Comparison of ENCODE assay signal across 25 cellular contexts in genomic region chr16:88084881-88085280, GRCh38.
DNase-seq lines count a peak whose midpoint lies in the region; ATAC-seq and TF ChIP-seq lines count a peak whose summit lies in the region.
"Had no signal": no experiment of that assay in that cellular context is flagged by ENCODE, and none has a peak within 500 bp of the region (broad histone marks: within the 10 kb centered on the region; RNA-seq: fewer than 3 reads in every experiment).

No MANE protein-coding gene starts in this region.

- H3K27ac ChIP-seq in GM23338 (ENCODE audit: low read depth): no peak overlapping the region
- H3K27ac ChIP-seq: brain microvascular endothelial cell, colonic mucosa, hepatocyte, psoas muscle had no signal

- H3K4me1 ChIP-seq in GM23338 (ENCODE audit: insufficient read depth): no peaks in the 10 kb centered on the region
- H3K4me1 ChIP-seq: colonic mucosa, psoas muscle had no signal

- H3K9me2 ChIP-seq in GM23338 (ENCODE audit: insufficient read depth): no peaks in the 10 kb centered on the region

- peaks cover 6% of the 10 kb centered on the region for H3K27me3 Mint-ChIP-seq in GM23338 (ENCODE audit: insufficient read depth, low read depth, poor library complexity)
- H3K27me3 Mint-ChIP-seq: activated naive CD8-positive, alpha-beta T cell treated with anti-CD3 and anti-CD28 coated beads, Interleukin-2, amount 50 U/mL, for 24 hours; CD4-positive, alpha-beta memory T cell had no signal

- H3K4me3 ChIP-seq in fibroblast of mammary gland (ENCODE audit: control insufficient read depth, low read depth, low read length): no peak overlapping the region
- no peak overlapping the region for H3K4me3 ChIP-seq in retinal pigment epithelial cell (ENCODE audit: low read length)
- no peak overlapping the region for H3K4me3 ChIP-seq in GM23338
- H3K4me3 ChIP-seq: colonic mucosa, hepatocyte, psoas muscle, suprapubic skin had no signal

- H3K4me2 ChIP-seq in GM23338: no peak overlapping the region
- H3K4me2 ChIP-seq: hepatocyte had no signal

- 0 out of 3 replicates have a peak, but pooled peaks cover 2% of the 10 kb centered on the region for H3K9me3 Mint-ChIP-seq in GM23338
- H3K9me3 Mint-ChIP-seq: activated naive CD8-positive, alpha-beta T cell treated with anti-CD3 and anti-CD28 coated beads, Interleukin-2, amount 50 U/mL, for 24 hours; CD4-positive, alpha-beta memory T cell; stimulated activated effector memory CD8-positive, alpha-beta T cell treated with anti-CD3 and anti-CD28 coated beads, Interleukin-12 subunit alpha, Interleukin-12 subunit beta, amount 100 ng/mL, for 72 hours had no signal

- H2AFZ ChIP-seq in GM23338: no peak overlapping the region
- H2AFZ ChIP-seq: hepatocyte had no signal

- no peak for TF ChIP-seq CTCF in fibroblast of mammary gland (conservative IDR thresholded peaks at IDR 0.05; ENCODE audit: control insufficient read depth, insufficient read depth, low read depth, low read length)
- TF ChIP-seq CTCF in retinal pigment epithelial cell (conservative IDR thresholded peaks at IDR 0.05; ENCODE audit: low read depth, low read length): no peak
- no peak for TF ChIP-seq CTCF in GM23338 (conservative IDR thresholded peaks at IDR 0.05; ENCODE audit: low read depth in 2 of 2)

- no peaks in the 10 kb centered on the region for H3K4me1 Mint-ChIP-seq in GM23338
- H3K4me1 Mint-ChIP-seq: activated naive CD8-positive, alpha-beta T cell treated with anti-CD3 and anti-CD28 coated beads, Interleukin-2, amount 50 U/mL, for 24 hours; endodermal cell; neural crest cell; stimulated activated effector memory CD8-positive, alpha-beta T cell treated with anti-CD3 and anti-CD28 coated beads, Interleukin-12 subunit alpha, Interleukin-12 subunit beta, amount 100 ng/mL, for 72 hours; WTC11 had no signal

- H3F3A ChIP-seq in GM23338 (replicated peaks; ENCODE audit: low read depth): no peaks in the 10 kb centered on the region

- H3K36me3 Mint-ChIP-seq in GM23338 (ENCODE audit: low read depth): peaks cover 9% of the 10 kb centered on the region; the same call in 2 of the 3 replicates

- no peaks in the 10 kb centered on the region for H3K27me3 ChIP-seq in GM23338 (ENCODE audit: insufficient read depth)
- H3K27me3 ChIP-seq: colonic mucosa, hepatocyte had no signal

- no peaks in the 10 kb centered on the region for H3K36me3 ChIP-seq in GM23338 (ENCODE audit: insufficient read depth)
- H3K36me3 ChIP-seq: brain microvascular endothelial cell, colonic mucosa had no signal

- H3K27ac Mint-ChIP-seq in GM23338: no peak overlapping the region
- H3K27ac Mint-ChIP-seq: activated naive CD8-positive, alpha-beta T cell treated with anti-CD3 and anti-CD28 coated beads, Interleukin-2, amount 50 U/mL, for 24 hours; endodermal cell; stimulated activated effector memory CD8-positive, alpha-beta T cell treated with anti-CD3 and anti-CD28 coated beads, Interleukin-12 subunit alpha, Interleukin-12 subunit beta, amount 100 ng/mL, for 72 hours; WTC11 had no signal

- H3K79me2 ChIP-seq in GM23338 (replicated peaks; ENCODE audit: insufficient read depth): no peaks in the 10 kb centered on the region
- H3K79me2 ChIP-seq: hepatocyte had no signal

- peak; percentile 19 for DNase-seq in EL
- peak; percentile 20 for DNase-seq in LHCN-M2 (ENCODE audit: low read depth)
- peak; percentile 85 for DNase-seq in fibroblast of mammary gland (ENCODE audit: low read depth)
- DNase-seq in retinal pigment epithelial cell (ENCODE audit: low read depth): peak; percentile 80
- DNase-seq in NK-92 (lab: John Stamatoyannopoulos, UW; ENCODE audit: unreplicated experiment): no peak
- DNase-seq in NCI-H187 (lab: John Stamatoyannopoulos, UW): no peak
- no peak for DNase-seq in GM23338 (ENCODE audit: low spot score)
- DNase-seq in NCI-H2227 treated with DMSO at 0.1 percent for 48 hours (lab: John Stamatoyannopoulos, UW): no peak
- DNase-seq: activated CD4-positive, alpha-beta T cell treated with anti-CD3 and anti-CD28 coated beads, Interleukin-2, amount 50 U/mL, for 48 hours; activated effector memory CD4-positive, alpha-beta T cell treated with anti-CD3 and anti-CD28 coated beads, Interleukin-2, amount 50 U/mL, for 16 hours; activated naive CD8-positive, alpha-beta T cell treated with anti-CD3 and anti-CD28 coated beads, Interleukin-2, amount 50 U/mL, for 24 hours; brain microvascular endothelial cell; CD4-positive, alpha-beta memory T cell; colonic mucosa; DMS153; endodermal cell; NCI-H526 treated with DMSO at 0.1 percent for 48 hours; psoas muscle; stimulated activated CD4-positive, alpha-beta T cell treated with anti-CD3 and anti-CD28 coated beads, Interleukin-1b, Interleukin-23, amount 100 ng/mL, for 48 hours; T-helper 9 cell had no signal

- no peak for ATAC-seq in GM23338
- ATAC-seq: activated naive CD8-positive, alpha-beta T cell treated with anti-CD3 and anti-CD28 coated beads, Interleukin-2, amount 50 U/mL, for 24 hours; stimulated activated effector memory CD8-positive, alpha-beta T cell treated with anti-CD3 and anti-CD28 coated beads, Interleukin-12 subunit alpha, Interleukin-12 subunit beta, amount 100 ng/mL, for 72 hours; WTC11 had no signal

- no peaks in the 10 kb centered on the region for H4K20me1 ChIP-seq in GM23338 (replicated peaks; ENCODE audit: insufficient read depth)

- H3K4me3 Mint-ChIP-seq in GM23338: no peak overlapping the region
- H3K4me3 Mint-ChIP-seq: activated naive CD8-positive, alpha-beta T cell treated with anti-CD3 and anti-CD28 coated beads, Interleukin-2, amount 50 U/mL, for 24 hours; CD4-positive, alpha-beta memory T cell; endodermal cell; neural crest cell; stimulated activated effector memory CD8-positive, alpha-beta T cell treated with anti-CD3 and anti-CD28 coated beads, Interleukin-12 subunit alpha, Interleukin-12 subunit beta, amount 100 ng/mL, for 72 hours; WTC11 had no signal

TF ChIP-seq in GM23338, 12 proteins besides CTCF, POLR2A, EP300 and RAD21:
- TF ChIP-seq JUNB (IDR thresholded peaks at IDR 0.05; ENCODE audit: unreplicated experiment) (no peak), ZNF331 (CRISPR knock-in tag; IDR thresholded peaks at IDR 0.05; ENCODE audit: low read depth) (no peak)

Comparison
In these comparisons a context has a peak if more than half of its experiments do, and no peak if none do; other contexts are left out.
1. DNase-seq: peak in EL (single experiment), LHCN-M2 (single experiment), fibroblast of mammary gland (single experiment) and retinal pigment epithelial cell (single experiment); none in NK-92 (single experiment), NCI-H187 (0 of 2), GM23338 (single experiment) and NCI-H2227 treated with DMSO at 0.1 percent for 48 hours (single experiment).